In the genomic region with DNA sequence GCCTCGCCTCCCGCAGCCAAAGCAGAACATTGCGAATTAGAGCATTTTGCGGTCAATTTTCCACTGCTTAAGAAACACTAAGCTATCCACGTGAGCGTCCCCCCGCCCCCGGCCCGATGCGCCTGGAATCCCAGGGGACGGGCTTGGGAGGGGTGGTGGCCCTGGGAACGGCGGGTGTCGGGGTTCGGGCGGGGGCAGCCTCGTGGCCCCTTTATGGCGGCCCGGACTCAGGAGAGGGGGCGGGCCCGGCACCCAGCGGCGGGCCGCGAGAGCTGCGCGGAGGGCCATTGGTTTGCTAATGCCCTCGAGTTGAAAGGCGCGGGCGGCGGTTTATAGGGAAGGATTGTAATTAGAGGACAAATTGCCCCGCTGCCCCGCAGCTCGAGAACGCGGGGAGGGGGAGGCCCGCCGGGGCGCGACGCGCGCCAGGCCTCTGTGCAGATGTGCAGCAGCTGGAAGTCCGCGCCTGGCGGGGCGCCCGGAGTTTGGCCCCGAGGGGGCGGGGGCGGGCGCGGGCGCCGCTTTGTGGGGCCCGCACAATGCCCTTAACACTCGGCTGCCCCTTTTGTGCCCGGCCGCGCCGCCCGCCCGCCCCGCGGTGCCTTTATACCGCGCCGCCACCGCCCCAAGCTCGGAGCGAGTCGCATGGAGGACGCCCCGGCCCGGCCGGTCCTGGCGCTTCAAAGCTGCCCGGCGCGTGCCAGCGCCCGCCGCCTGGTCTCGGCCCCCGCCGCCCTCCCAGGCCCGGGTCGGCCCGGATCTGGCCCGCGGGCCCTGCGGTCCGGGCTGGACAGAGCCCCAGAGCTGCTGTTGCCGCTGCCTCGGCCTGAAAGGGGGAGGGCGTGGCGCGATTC, we compare ENCODE assay signal across 11 cellular contexts. TPM values are rescaled to one million over a fixed set of nuclear protein-coding genes. Genes with fewer than 3 reads are reported as not detected.
DNase-seq lines count a peak whose midpoint lies in the region; ATAC-seq and TF ChIP-seq lines count a peak whose summit lies in the region.
"Had no signal": no experiment of that assay in that cellular context is flagged by ENCODE, and none has a peak within 500 bp of the region (broad histone marks: within the 10 kb centered on the region; RNA-seq: fewer than 3 reads in every experiment).

No MANE protein-coding gene starts in this region.

- H3K9me3 ChIP-seq in right atrium auricular region, result no peaks in the 10 kb centered on the region
- no peaks in the 10 kb centered on the region for H3K9me3 ChIP-seq in iPS DF 6.9 (ENCODE audit: control insufficient read depth, insufficient read depth, low read length)
- H3K9me3 ChIP-seq in T-helper 17 cell (ENCODE audit: control insufficient read depth, low read length, poor library complexity, severe bottlenecking), result no peaks in the 10 kb centered on the region
- H3K9me3 ChIP-seq: HAP-1, upper lobe of left lung had no signal

- peak; percentile 61 for DNase-seq in left ventricle myocardium superior
- no peak for DNase-seq in right atrium auricular region (ENCODE audit: low spot score)
- DNase-seq in iPS DF 6.9 (ENCODE audit: low read depth, low spot score), result no peak
- DNase-seq in AG08396 (ENCODE audit: low spot score), result no peak
- no peak for DNase-seq in T-helper 17 cell
- no peak for DNase-seq in OCI-M2 (lab: John Stamatoyannopoulos, UW; ENCODE audit: unreplicated experiment)
- DNase-seq: activated naive CD4-positive, alpha-beta T cell treated with Interleukin-2 at 50 U/mL for 16 hours; CD8-positive, alpha-beta memory T cell; T1000 had no signal

- no peak for ATAC-seq in left ventricle myocardium superior
- no peak for ATAC-seq in T-helper 17 cell

- H3K4me1 ChIP-seq in right atrium auricular region, result peaks cover 0 to 28% of the 10 kb centered on the region in 2 donors
- peaks cover 16% of the 10 kb centered on the region for H3K4me1 ChIP-seq in iPS DF 6.9 (ENCODE audit: control insufficient read depth, insufficient read depth, low read length)

- no CpG with 5 or more reads among the region's 99 CpGs for WGBS in iPS DF 6.9 (ENCODE audit: insufficient coverage, insufficient read length)

- intact Hi-C loops in left ventricle myocardium superior (cut with micrococcal nuclease), result loop anchor here (10.0 kb wide), 1 partner anchor 103 kb away; no protein-coding TSS in a partner anchor

- H3K4me1 Mint-ChIP-seq in T-helper 17 cell, result peaks cover 13% of the 10 kb centered on the region

- H3K27me3 Mint-ChIP-seq in T-helper 17 cell, result peaks cover 49% of the 10 kb centered on the region

- H3K4me3 ChIP-seq in right atrium auricular region (peak overlapping the region in 1 of 2 donors; percentile 31), iPS DF 6.9 (ENCODE audit: low read length) (peak overlapping the region; percentile 15; the same call in 1 of the 2 replicates)
- H3K4me3 ChIP-seq: HAP-1, upper lobe of left lung had no signal

- H3K4me3 Mint-ChIP-seq in T-helper 17 cell, result no peak overlapping the region

- TF ChIP-seq CTCF in right atrium auricular region (IDR thresholded peaks at IDR 0.05), result no peak

- H3K36me3 ChIP-seq in right atrium auricular region (no peaks in the 10 kb centered on the region), iPS DF 6.9 (ENCODE audit: control insufficient read depth, insufficient read depth, low read length) (no peaks in the 10 kb centered on the region)
- H3K36me3 ChIP-seq: HAP-1, upper lobe of left lung had no signal

- H3K36me3 Mint-ChIP-seq in T-helper 17 cell (ENCODE audit: low read depth), result peaks cover 5% of the 10 kb centered on the region
- H3K36me3 Mint-ChIP-seq: CD8-positive, alpha-beta memory T cell had no signal

- no peak overlapping the region for H3K27ac ChIP-seq in right atrium auricular region
- H3K27ac ChIP-seq in iPS DF 6.9 (ENCODE audit: low read length), result no peak overlapping the region
- H3K27ac ChIP-seq: upper lobe of left lung had no signal

- H3K27me3 ChIP-seq in right atrium auricular region (peaks cover 28 to 49% of the 10 kb centered on the region in 2 donors), iPS DF 6.9 (ENCODE audit: control insufficient read depth, insufficient read depth, low read length) (no peaks in the 10 kb centered on the region)

- no peak overlapping the region for H3K27ac Mint-ChIP-seq in T-helper 17 cell

RNA-seq across cellular contexts. Expression of a gene that starts 1.9 kb away (rescaled TPM):
- total RNA-seq in left ventricle myocardium superior (not detected), right atrium auricular region (not detected), T-helper 17 cell (not detected)
- total RNA-seq: CD8-positive, alpha-beta memory T cell; upper lobe of left lung had no signal

RNA-seq across cellular contexts. Expression of a gene that starts 6.3 kb away (rescaled TPM):
- total RNA-seq in left ventricle myocardium superior, result 52.9 TPM
- total RNA-seq in right atrium auricular region, result 10 to 100 TPM; 71.4 to 74.4 TPM
- 10 to 100 TPM in 1 of 2 donors, 1 to 10 TPM in 1; 9.8 to 10.2 TPM for total RNA-seq in T-helper 17 cell

RNA-seq across cellular contexts. Expression of a gene that starts 18.8 kb away (rescaled TPM):
- total RNA-seq in left ventricle myocardium superior (7.7 TPM), right atrium auricular region (10 to 100 TPM in 1 of 2 donors, 1 to 10 TPM in 1; 7.6 to 17.4 TPM), T-helper 17 cell (under 1 TPM; 0.23 to 0.37 TPM)

RNA-seq across cellular contexts. Expression of a gene that starts 36.2 kb away (rescaled TPM):
- total RNA-seq in left ventricle myocardium superior, result 82.3 TPM
- total RNA-seq in right atrium auricular region, result 10 to 100 TPM; 28.9 to 53.0 TPM
- total RNA-seq in T-helper 17 cell, result 10 to 100 TPM; 17.7 to 25.9 TPM

RNA-seq across cellular contexts. Expression of a gene that starts 42.7 kb away (rescaled TPM):
- 248 TPM for total RNA-seq in left ventricle myocardium superior
- total RNA-seq in right atrium auricular region, result 100 to 1,000 TPM in 1 of 2 donors, 10 to 100 TPM in 1; 75.4 to 115 TPM
- 100 to 1,000 TPM; 510 to 543 TPM for total RNA-seq in T-helper 17 cell
